Comparison of ENCODE assay signal across 14 cellular contexts in genomic region chr17:59456923-59457615, GRCh38.
DNase-seq lines count a peak whose midpoint lies in the region; TF ChIP-seq lines count a peak whose summit lies in the region.
"Had no signal": no experiment of that assay in that cellular context is flagged by ENCODE, and none has a peak within 500 bp of the region (broad histone marks: within the 10 kb centered on the region; RNA-seq: fewer than 3 reads in every experiment).

No MANE protein-coding gene starts in this region.

- no TSS peak for BruUV-seq in mammary epithelial cell (replicated peaks; lab: Mats Ljungman, UMichigan)

- in situ Hi-C loops in mammary epithelial cell (cut with MboI; ENCODE audit: low sequenced_read_pairs in 2 of 2), result no loop called here

- no peaks in the 10 kb centered on the region for H4K20me1 ChIP-seq in mammary epithelial cell (ENCODE audit: insufficient read depth, low read length)
- H4K20me1 ChIP-seq: BLaER1 treated with 17β-estradiol and CSF1 and Interleukin-3, amounts not matched to agents 10 nM and 100 nM had no signal

- intact Hi-C loops in mammary epithelial cell (cut with micrococcal nuclease), result no loop called here

- dilution Hi-C loops in mammary epithelial cell (cut with HindIII; ENCODE audit: low sequenced_read_pairs), result no loop called here

- no peak overlapping the region for H2AFZ ChIP-seq in mammary epithelial cell (ENCODE audit: low read depth, low read length)

- DNase-seq in NCI-H510A treated with DMSO at 0.1 percent for 48 hours (lab: John Stamatoyannopoulos, UW), result peak; percentile 70
- no peak for DNase-seq in NCI-H510A (lab: John Stamatoyannopoulos, UW)
- DNase-seq in DMS53 treated with DMSO at 0.1 percent for 48 hours (lab: John Stamatoyannopoulos, UW; ENCODE audit: unreplicated experiment), result peak; percentile 36
- DNase-seq in NCI-H146 treated with DMSO at 0.1 percent for 48 hours (lab: John Stamatoyannopoulos, UW; ENCODE audit: unreplicated experiment), result peak; percentile 26
- peak; percentile 64 for DNase-seq in SK-N-DZ (ENCODE audit: low spot score)
- no peak for DNase-seq in mammary epithelial cell
- DNase-seq in NCI-H1048 (lab: John Stamatoyannopoulos, UW), result no peak
- DNase-seq in right atrium auricular region (ENCODE audit: low spot score), result no peak
- DNase-seq: ACHN; CD4-positive, CD25-positive, alpha-beta regulatory T cell; DMS79; GOT3; H9 had no signal

- H3K4me3 ChIP-seq in mammary epithelial cell (replicated peaks in 1 of 3; ENCODE audit: insufficient read depth in 1 of 3, low read depth in 2 of 3, low read length in 3 of 3) (no peak overlapping the region), right atrium auricular region (no peak overlapping the region)
- H3K4me3 ChIP-seq: BLaER1 treated with 17β-estradiol and CSF1 and Interleukin-3, amounts not matched to agents 10 nM and 100 nM had no signal

- H3K9me3 ChIP-seq in mammary epithelial cell (replicated peaks; ENCODE audit: insufficient read depth, low read length) (no peaks in the 10 kb centered on the region), right atrium auricular region (no peaks in the 10 kb centered on the region)
- H3K9me3 ChIP-seq: BLaER1 treated with 17β-estradiol and CSF1 and Interleukin-3, amounts not matched to agents 10 nM and 100 nM had no signal

- H3K27ac ChIP-seq in mammary epithelial cell (ENCODE audit: insufficient read depth, low read depth, low read length) (no peak overlapping the region), right atrium auricular region (no peak overlapping the region)

- no peak for TF ChIP-seq CTCF in mammary epithelial cell (conservative IDR thresholded peaks at IDR 0.05 in 1 of 2, IDR thresholded peaks at IDR 0.05 in 1 of 2; ENCODE audit: extremely low read depth in 1 of 2, insufficient read depth in 1 of 2, low read depth in 1 of 2, low read length in 2 of 2)
- no peak for TF ChIP-seq CTCF in right atrium auricular region (IDR thresholded peaks at IDR 0.05)

- no peaks in the 10 kb centered on the region for H3K36me3 ChIP-seq in mammary epithelial cell (ENCODE audit: insufficient read depth, low read length)
- H3K36me3 ChIP-seq in right atrium auricular region, result no peaks in the 10 kb centered on the region
- H3K36me3 ChIP-seq: BLaER1 treated with 17β-estradiol and CSF1 and Interleukin-3, amounts not matched to agents 10 nM and 100 nM had no signal

- H3K9ac ChIP-seq in mammary epithelial cell (ENCODE audit: insufficient read depth, low read length), result no peak overlapping the region
- H3K9ac ChIP-seq: BLaER1 treated with 17β-estradiol and CSF1 and Interleukin-3, amounts not matched to agents 10 nM and 100 nM had no signal

- WGBS in mammary epithelial cell (ENCODE audit: low coverage, missing lambda C conversion rate), result 73% methylated on average over 4 of the region's 5 CpGs

- H3K4me2 ChIP-seq in mammary epithelial cell (ENCODE audit: insufficient read depth, low read depth, low read length), result no peak overlapping the region

- CTCF ChIA-PET in mammary epithelial cell (lab: Charles Lee; ENCODE audit: low non-redundant PET), result no interaction called here

- H3K79me2 ChIP-seq in mammary epithelial cell (ENCODE audit: insufficient read depth, low read length), result no peaks in the 10 kb centered on the region

- peaks cover 4% of the 10 kb centered on the region for H3K4me1 ChIP-seq in mammary epithelial cell (ENCODE audit: insufficient read depth, low read length)
- no peaks in the 10 kb centered on the region for H3K4me1 ChIP-seq in right atrium auricular region

- H3K27me3 ChIP-seq in mammary epithelial cell (ENCODE audit: insufficient read depth, low read length), result no peaks in the 10 kb centered on the region
- no peaks in the 10 kb centered on the region for H3K27me3 ChIP-seq in right atrium auricular region
- H3K27me3 ChIP-seq: BLaER1 treated with 17β-estradiol and CSF1 and Interleukin-3, amounts not matched to agents 10 nM and 100 nM had no signal

Comparison
In these comparisons a context has a peak if more than half of its experiments do, and no peak if none do; other contexts are left out.
1. DNase-seq: peak in NCI-H510A treated with DMSO at 0.1 percent for 48 hours (single experiment), DMS53 treated with DMSO at 0.1 percent for 48 hours (single experiment), NCI-H146 treated with DMSO at 0.1 percent for 48 hours (single experiment) and SK-N-DZ (single experiment); none in NCI-H510A (single experiment), mammary epithelial cell (single experiment), NCI-H1048 (single experiment) and right atrium auricular region (single experiment).